In genomic region chr2:111121028-111121872, GRCh38 we compare ENCODE assay signal across 8 cellular contexts. TPM values are rescaled to one million over a fixed set of nuclear protein-coding genes. Genes with fewer than 3 reads are reported as not detected.
DNase-seq lines count a peak whose midpoint lies in the region; ATAC-seq and TF ChIP-seq lines count a peak whose summit lies in the region.

No MANE protein-coding gene starts in this region.

- H3K36me3 ChIP-seq in SK-N-SH (replicated peaks in 1 of 2; ENCODE audit: control insufficient read depth in 1 of 2, insufficient read depth in 2 of 2, low read length in 1 of 2) (peaks cover 13 to 21% of the 10 kb centered on the region in 2 experiments), iPS-20b (ENCODE audit: insufficient read depth, low read depth, low read length) (peaks cover 26% of the 10 kb centered on the region), spleen (peaks cover 0 to 28% (median 15%) of the 10 kb centered on the region in 6 donors)

- no peak for TF ChIP-seq POLR2A in spleen (IDR thresholded peaks at IDR 0.05)

- no peak for ATAC-seq in HG02763 (IDR thresholded peaks at IDR 0.05; ENCODE audit: unreplicated experiment)

- H3K4me1 ChIP-seq in SK-N-SH (ENCODE audit: control insufficient read depth in 1 of 2, insufficient read depth in 2 of 2, low read depth in 1 of 2, low read length in 1 of 2) = peaks cover 0 to 15% of the 10 kb centered on the region in 2 experiments; a peak in 2 of 4 replicates
- peaks cover 8% of the 10 kb centered on the region; the same call in 1 of the 2 replicates for H3K4me1 ChIP-seq in iPS-20b (ENCODE audit: insufficient read depth, low read length)
- H3K4me1 ChIP-seq in spleen = peaks cover 44 to 90% (median 74%) of the 10 kb centered on the region in 6 donors

- peak overlapping the region; percentile 93 for H2AFZ ChIP-seq in SK-N-SH (ENCODE audit: low read depth)

- H3K9me3 ChIP-seq in SK-N-SH = no peaks in the 10 kb centered on the region
- H3K9me3 ChIP-seq in iPS-20b (ENCODE audit: insufficient read depth, low read depth, low read length) = no peaks in the 10 kb centered on the region
- no peaks in the 10 kb centered on the region for H3K9me3 ChIP-seq in spleen

- TF ChIP-seq EP300 in SK-N-SH (IDR thresholded peaks at IDR 0.05; ENCODE audit: borderline replicate concordance in 1 of 2, low read depth in 1 of 2, low read length in 1 of 2) = peak in 1 of 2 experiments; percentile 23; a peak in 1 of 4 replicates

- H3K9me2 ChIP-seq in SK-N-SH = no peaks in the 10 kb centered on the region

- H3K4me3 ChIP-seq in GM08714 (ENCODE audit: low read length) = peak overlapping the region; percentile 77
- peak overlapping the region; percentile 84 to 92 for H3K4me3 ChIP-seq in SK-N-SH (ENCODE audit: low read depth in 2 of 2, low read length in 1 of 2)
- H3K4me3 ChIP-seq in iPS-20b (ENCODE audit: low read length) = peak overlapping the region; percentile 94
- H3K4me3 ChIP-seq in spleen = peak overlapping the region; percentile 74 to 90 (median 82)

- H3K27ac ChIP-seq in SK-N-SH (ENCODE audit: low read depth in 2 of 2, low read length in 1 of 2) = peak overlapping the region; percentile 69 to 90; a peak in 3 of 4 replicates
- H3K27ac ChIP-seq in iPS-20b (ENCODE audit: low read length) = no peak overlapping the region
- peak overlapping the region; percentile 64 to 93 (median 90) for H3K27ac ChIP-seq in spleen

- H3K79me2 ChIP-seq in SK-N-SH (ENCODE audit: insufficient read depth) = peaks cover 9% of the 10 kb centered on the region; the same call in 1 of the 2 replicates

- H4K20me1 ChIP-seq in SK-N-SH (ENCODE audit: insufficient read depth) = no peaks in the 10 kb centered on the region; the same call in 1 of the 2 replicates

- CTCF ChIA-PET in SK-N-SH (lab: Yijun Ruan, JAX) = interaction anchor here (0.6 to 2.8 kb wide), 10 partner anchors 11 to 312 kb away, joined by 3 to 23 read pairs (median 4); no protein-coding TSS in a partner anchor

- H3K27me3 ChIP-seq in SK-N-SH (ENCODE audit: insufficient read depth) (no peaks in the 10 kb centered on the region), iPS-20b (ENCODE audit: insufficient read depth, low read length) (peaks cover 54% of the 10 kb centered on the region), spleen (replicated peaks in 1 of 7) (peaks cover 7 to 45% (median 43%) of the 10 kb centered on the region in 7 donors)

- 0% methylated on average over 47 of the region's 83 CpGs for WGBS in SK-N-SH (ENCODE audit: low lambda C conversion rate)
- 0 to 1% (median 0%) methylated on average over 44 to 83 of the region's 83 CpGs for WGBS in spleen, 5 donors

- TF ChIP-seq CTCF in SK-N-SH (IDR thresholded peaks at IDR 0.05) (peak; percentile 16; the same call in 1 of the 2 replicates), spleen (IDR thresholded peaks at IDR 0.05 in 8 of 11, conservative IDR thresholded peaks at IDR 0.05 in 3 of 11) (peak in 1 of 11 experiments; percentile 6)

- DNase-seq in HuH-7 (ENCODE audit: low spot score) = peak; percentile 28
- peak; percentile 66 for DNase-seq in SK-N-SH
- peak; percentile 74 for DNase-seq in astrocyte of the hippocampus (ENCODE audit: low read depth, low spot score)
- DNase-seq in spleen = peak; percentile 92
- no peak for DNase-seq in DMS153 (lab: John Stamatoyannopoulos, UW)

- intact Hi-C loops in spleen (cut with DNase I; ENCODE audit: low total_unique reads) = no loop called here

- no peak for TF ChIP-seq RAD21 in SK-N-SH (IDR thresholded peaks at IDR 0.05; ENCODE audit: low read length)

- POLR2A ChIA-PET in SK-N-SH (lab: Yijun Ruan, JAX) = interaction anchor here (0.6 to 1.7 kb wide), 12 partner anchors 9 to 403 kb away, joined by 3 to 8 read pairs (median 3); no protein-coding TSS in a partner anchor

- H3K9ac ChIP-seq in SK-N-SH (peak overlapping the region; percentile 71), iPS-20b (ENCODE audit: low read depth, low read length) (peak overlapping the region; percentile 80)

- H3F3A ChIP-seq in SK-N-SH (replicated peaks; ENCODE audit: insufficient read depth) = peaks cover 4% of the 10 kb centered on the region

- peak overlapping the region; percentile 96 for H3K4me2 ChIP-seq in SK-N-SH

TF ChIP-seq in SK-N-SH, 30 proteins besides CTCF, POLR2A, EP300 and RAD21:
- TF ChIP-seq, protein P1, sequence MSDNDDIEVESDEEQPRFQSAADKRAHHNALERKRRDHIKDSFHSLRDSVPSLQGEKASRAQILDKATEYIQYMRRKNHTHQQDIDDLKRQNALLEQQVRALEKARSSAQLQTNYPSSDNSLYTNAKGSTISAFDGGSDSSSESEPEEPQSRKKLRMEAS (IDR thresholded peaks at IDR 0.05; ENCODE audit: low read depth) = peak; percentile 65
- TF ChIP-seq TEAD4 (IDR thresholded peaks at IDR 0.05; ENCODE audit: borderline replicate concordance, insufficient read depth) = no peak
- TF ChIP-seq MXI1 (IDR thresholded peaks at IDR 0.05; ENCODE audit: low read depth, low read length) = peak; percentile 44; the same call in 1 of the 2 replicates
- TF ChIP-seq GATA2 (CRISPR knock-in tag; IDR thresholded peaks at IDR 0.05) = no peak
- TF ChIP-seq TAF1 (IDR thresholded peaks at IDR 0.05; ENCODE audit: borderline replicate concordance, low read depth, low read length) = no peak
- no peak for TF ChIP-seq SMC3 (IDR thresholded peaks at IDR 0.05; ENCODE audit: low read depth, low read length)
TF ChIP-seq in SK-N-SH: peak in this region for 2.

RNA-seq across cellular contexts. Expression of gene BCL2L11, which starts 0.5 kb away (rescaled TPM):
- polyA plus RNA-seq in SK-N-SH (2012; rRNA removed) (2.4 and 3.3 TPM in 2 replicates), spleen (1 to 10 TPM; 4.6 to 8.8 (median 6.9) TPM)
- polyA plus RNA-seq in SK-N-SH (2012; cell fraction: cytosol; rRNA removed) = 2.8 and 3.3 TPM in 2 replicates
- polyA plus RNA-seq in SK-N-SH (2012; cell fraction: nucleus; rRNA removed) = 5.1 and 7.3 TPM in 2 replicates
- total RNA-seq in spleen = 10 to 100 TPM; 28.7 to 95.2 (median 39.9) TPM
